Comparison of ENCODE assay signal across 7 cellular contexts in the genomic region with DNA sequence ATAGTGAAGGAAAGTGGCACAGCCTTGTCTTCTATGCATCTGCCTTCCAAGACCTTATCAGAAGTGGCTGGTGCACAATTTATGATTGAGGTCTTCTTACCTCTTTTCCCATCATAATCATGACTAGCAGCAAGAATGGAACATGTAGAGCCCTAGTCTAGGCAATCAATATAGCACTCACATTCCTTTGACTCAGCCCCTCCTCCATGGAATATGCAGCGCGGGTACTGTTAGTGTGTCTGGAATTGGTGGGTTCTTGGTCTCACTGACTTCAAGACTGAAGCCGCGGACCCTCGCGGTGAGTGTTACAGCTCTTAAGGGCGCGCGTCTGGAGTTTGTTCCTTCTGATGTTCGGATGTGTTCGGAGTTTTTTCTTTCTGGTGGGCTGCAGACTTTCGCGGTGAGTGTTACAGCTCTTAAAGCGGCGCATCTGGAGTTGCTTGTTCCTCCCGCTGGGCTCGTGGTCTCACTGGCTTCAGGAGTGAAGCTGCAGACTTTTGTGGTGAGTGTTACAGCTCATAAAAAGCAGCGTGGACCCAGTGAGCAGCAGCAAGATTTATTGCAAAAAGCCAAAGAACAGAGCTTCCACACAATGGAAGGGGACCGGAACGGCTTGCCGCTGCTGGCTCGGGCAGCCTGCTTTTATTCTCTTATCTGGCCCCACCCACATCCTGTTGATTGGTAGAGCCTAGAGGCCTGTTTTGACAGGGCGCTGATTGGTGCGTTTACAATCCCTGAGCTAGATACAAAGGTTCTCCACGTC. TPM values are rescaled to one million over a fixed set of nuclear protein-coding genes. Genes with fewer than 3 reads are reported as not detected.
DNase-seq lines count a peak whose midpoint lies in the region; ATAC-seq lines count a peak whose summit lies in the region.
"Not testable (repeated sequence)": the region's sequence is repeated elsewhere in the genome, so short reads cannot be mapped to it uniquely, and the experiment has no call there.

No MANE protein-coding gene starts in this region.

- H3K9me3 Mint-ChIP-seq in activated T-helper 2 cell treated with anti-CD3 and anti-CD28 coated beads, Interferon-gamma antibody, Interleukin-2, Interleukin-4, amounts not matched to agents 10 μg/mL and 5 μg/mL and 100 μg/mL, durations not matched to agents 14 hours and 24 hours and 36 hours; effector memory CD8-positive, alpha-beta T cell: not testable (repeated sequence)

- H3K4me3 ChIP-seq in GM08714 (ENCODE audit: low read length) (peak overlapping the region; percentile 2; the same call in 1 of the 2 replicates), muscle layer of colon (ENCODE audit: low read depth in 1 of 2, low read length in 2 of 2) (peak overlapping the region; percentile 39 to 57)

- peak; percentile 33 for DNase-seq in NOMO-1 treated with DMSO at 0.1 percent for 48 hours (lab: John Stamatoyannopoulos, UW; ENCODE audit: unreplicated experiment)
- peak; percentile 11 for DNase-seq in activated CD4-positive, CD25-positive, alpha-beta regulatory T cell treated with anti-CD3 and anti-CD28 coated beads, Interleukin-2, amount 50 U/mL, for 16 hours (ENCODE audit: low read depth, low spot score)
- peak; percentile 54 for DNase-seq in activated T-helper 2 cell treated with anti-CD3 and anti-CD28 coated beads, Interferon-gamma antibody, Interleukin-2, Interleukin-4, amounts not matched to agents 10 μg/mL and 5 μg/mL and 100 μg/mL, durations not matched to agents 14 hours and 24 hours and 36 hours (ENCODE audit: low spot score)
- DNase-seq in effector memory CD8-positive, alpha-beta T cell: peak in 1 of 3 experiments; percentile 15
- peak; percentile 33 to 36 for DNase-seq in stimulated activated CD4-positive, alpha-beta T cell treated with anti-CD3 and anti-CD28 coated beads, Interleukin-2, amount 100 ng/mL, for 24 hours

- intact Hi-C loops in activated T-helper 2 cell treated with anti-CD3 and anti-CD28 coated beads, Interferon-gamma antibody, Interleukin-2, Interleukin-4, amounts not matched to agents 10 μg/mL and 5 μg/mL and 100 μg/mL, durations not matched to agents 14 hours and 24 hours and 36 hours (cut with micrococcal nuclease): not testable (repeated sequence)

- H3K27ac Mint-ChIP-seq in activated T-helper 2 cell treated with anti-CD3 and anti-CD28 coated beads, Interferon-gamma antibody, Interleukin-2, Interleukin-4, amounts not matched to agents 10 μg/mL and 5 μg/mL and 100 μg/mL, durations not matched to agents 14 hours and 24 hours and 36 hours: peak overlapping the region; percentile 19
- peak overlapping the region in 1 of 2 donors; percentile 76 for H3K27ac Mint-ChIP-seq in effector memory CD8-positive, alpha-beta T cell

- ATAC-seq in effector memory CD8-positive, alpha-beta T cell (replicated peaks): peak; percentile 31

- not testable (repeated sequence) for H3K27me3 ChIP-seq in muscle layer of colon (ENCODE audit: control insufficient read depth in 1 of 2, insufficient read depth in 2 of 2, low read length in 2 of 2)

- H3K27me3 Mint-ChIP-seq in activated T-helper 2 cell treated with anti-CD3 and anti-CD28 coated beads, Interferon-gamma antibody, Interleukin-2, Interleukin-4, amounts not matched to agents 10 μg/mL and 5 μg/mL and 100 μg/mL, durations not matched to agents 14 hours and 24 hours and 36 hours (ENCODE audit: low read depth): peaks cover 11% of the 10 kb centered on the region
- H3K27me3 Mint-ChIP-seq in effector memory CD8-positive, alpha-beta T cell: not testable (repeated sequence)

- H3K27ac ChIP-seq in muscle layer of colon (ENCODE audit: low read depth, low read length): not testable (repeated sequence)

- not testable (repeated sequence) for H3K4me1 ChIP-seq in muscle layer of colon (ENCODE audit: insufficient read depth, low read length)

- H3K4me3 Mint-ChIP-seq in activated T-helper 2 cell treated with anti-CD3 and anti-CD28 coated beads, Interferon-gamma antibody, Interleukin-2, Interleukin-4, amounts not matched to agents 10 μg/mL and 5 μg/mL and 100 μg/mL, durations not matched to agents 14 hours and 24 hours and 36 hours (ENCODE audit: low read depth): peak overlapping the region; percentile 82
- H3K4me3 Mint-ChIP-seq in effector memory CD8-positive, alpha-beta T cell: peak overlapping the region; percentile 8 to 78

- peaks cover 18% of the 10 kb centered on the region for H3K4me1 Mint-ChIP-seq in activated T-helper 2 cell treated with anti-CD3 and anti-CD28 coated beads, Interferon-gamma antibody, Interleukin-2, Interleukin-4, amounts not matched to agents 10 μg/mL and 5 μg/mL and 100 μg/mL, durations not matched to agents 14 hours and 24 hours and 36 hours (ENCODE audit: low read depth)
- not testable (repeated sequence) for H3K4me1 Mint-ChIP-seq in effector memory CD8-positive, alpha-beta T cell (ENCODE audit: low read depth in 2 of 2)

- not testable (repeated sequence) for H3K36me3 ChIP-seq in muscle layer of colon (ENCODE audit: insufficient read depth, low read length)

- not testable (repeated sequence) for H3K9ac ChIP-seq in muscle layer of colon (ENCODE audit: low read length)

- H3K36me3 Mint-ChIP-seq in activated T-helper 2 cell treated with anti-CD3 and anti-CD28 coated beads, Interferon-gamma antibody, Interleukin-2, Interleukin-4, amounts not matched to agents 10 μg/mL and 5 μg/mL and 100 μg/mL, durations not matched to agents 14 hours and 24 hours and 36 hours (ENCODE audit: low read depth); effector memory CD8-positive, alpha-beta T cell (ENCODE audit: insufficient read depth): not testable (repeated sequence)

- H3K9me3 ChIP-seq in muscle layer of colon (ENCODE audit: low read length): not testable (repeated sequence)

RNA-seq across cellular contexts. Expression of gene FBXO45, which starts 29.7 kb away (rescaled TPM):
- 22.4 and 23.0 TPM in 2 replicates for total RNA-seq in activated T-helper 2 cell treated with anti-CD3 and anti-CD28 coated beads, Interferon-gamma antibody, Interleukin-2, Interleukin-4, amounts not matched to agents 10 μg/mL and 5 μg/mL and 100 μg/mL, durations not matched to agents 14 hours and 24 hours and 36 hours

RNA-seq across cellular contexts. Expression of gene WDR53, which starts 29.8 kb away (rescaled TPM):
- total RNA-seq in activated T-helper 2 cell treated with anti-CD3 and anti-CD28 coated beads, Interferon-gamma antibody, Interleukin-2, Interleukin-4, amounts not matched to agents 10 μg/mL and 5 μg/mL and 100 μg/mL, durations not matched to agents 14 hours and 24 hours and 36 hours: 16.5 and 17.4 TPM in 2 replicates

RNA-seq across cellular contexts. Expression of gene NRROS, which starts 41.3 kb away (rescaled TPM):
- 51.4 and 53.2 TPM in 2 replicates for total RNA-seq in activated T-helper 2 cell treated with anti-CD3 and anti-CD28 coated beads, Interferon-gamma antibody, Interleukin-2, Interleukin-4, amounts not matched to agents 10 μg/mL and 5 μg/mL and 100 μg/mL, durations not matched to agents 14 hours and 24 hours and 36 hours
